Comparison of ENCODE assay signal across 8 cellular contexts in the genomic region with DNA sequence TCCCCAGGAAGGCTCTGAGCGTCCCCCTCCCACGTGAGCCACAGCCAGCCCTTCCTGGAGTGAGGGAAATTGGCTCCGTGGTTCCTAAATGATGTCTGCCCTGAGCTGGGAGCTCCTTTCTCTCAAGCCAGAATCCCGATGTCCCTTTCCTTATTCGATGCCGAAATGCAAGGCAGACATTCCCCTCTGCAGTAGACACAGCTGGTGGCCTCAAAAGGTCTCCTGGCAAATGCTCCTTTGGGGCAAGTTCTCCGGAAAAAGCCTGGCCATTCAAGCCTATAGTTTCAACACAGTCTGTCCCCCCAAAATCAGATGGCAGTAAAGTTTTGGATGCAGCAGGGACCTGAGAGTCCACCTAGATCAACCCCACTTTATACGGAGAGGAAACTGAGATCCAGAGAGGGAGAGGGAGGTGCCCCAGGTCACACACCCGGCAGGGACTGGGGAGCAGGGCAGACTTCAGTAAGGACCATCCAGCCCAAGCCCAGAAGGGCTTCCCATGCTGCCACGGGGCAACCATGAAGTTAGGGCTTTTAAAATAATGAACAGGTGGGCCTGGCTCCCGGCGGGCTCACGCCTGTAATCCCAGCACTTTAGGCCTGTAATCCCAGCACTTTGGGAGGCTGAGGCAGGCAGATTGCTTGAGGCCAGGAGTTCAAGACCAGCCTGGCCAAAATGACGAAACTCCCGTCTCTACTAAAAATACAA.
DNase-seq lines count a peak whose midpoint lies in the region; ATAC-seq, FAIRE-seq and TF ChIP-seq lines count a peak whose summit lies in the region.

No MANE protein-coding gene starts in this region.

- no peaks in the 10 kb centered on the region for H3K9me3 Mint-ChIP-seq in stimulated activated naive CD8-positive, alpha-beta T cell treated with anti-CD3 and anti-CD28 coated beads, Interleukin-15, Interleukin-2, amounts not matched to agents 100 ng/mL and 50 ng/mL, for 24 hours
- no peaks in the 10 kb centered on the region for H3K9me3 Mint-ChIP-seq in activated naive CD8-positive, alpha-beta T cell treated with anti-CD3 and anti-CD28 coated beads, Interleukin-2, amount 10 ng/mL, durations not matched to agents 7 days and 5 days

- in situ Hi-C loops in HepG2 (cut with HindIII; ENCODE audit: extremely low pct_ligation_motif_present, low pct_unique_long_range_greater_than_20kb): no loop called here

- FAIRE-seq in HepG2 (lab: Jason Lieb, UNC) (no peak), small intestine (lab: Jason Lieb, UNC) (no peak)

- peak overlapping the region; percentile 70 for H3K27ac Mint-ChIP-seq in stimulated activated naive CD8-positive, alpha-beta T cell treated with anti-CD3 and anti-CD28 coated beads, Interleukin-15, Interleukin-2, amounts not matched to agents 100 ng/mL and 50 ng/mL, for 24 hours
- H3K27ac Mint-ChIP-seq in activated naive CD8-positive, alpha-beta T cell treated with anti-CD3 and anti-CD28 coated beads, Interleukin-2, amount 10 ng/mL, durations not matched to agents 7 days and 5 days: no peak overlapping the region

- no TSS peak for BruUV-seq in HepG2 (replicated peaks; lab: Mats Ljungman, UMichigan)

- no peak for TF ChIP-seq CTCF in HepG2 (CRISPR knock-in tag; IDR thresholded peaks at IDR 0.05)
- TF ChIP-seq CTCF in tibial nerve (IDR thresholded peaks at IDR 0.05): no peak

- CTCF ChIA-PET in HepG2 (lab: Yijun Ruan, JAX; ENCODE audit: low intra/inter-chr PET ratio, low total read pairs): no interaction called here

- TF ChIP-seq EP300 in HepG2 (IDR thresholded peaks at IDR 0.05; ENCODE audit: low read depth in 2 of 2, low read length in 2 of 2): no peak
- TF ChIP-seq EP300 in HepG2 (CRISPR knock-in tag; IDR thresholded peaks at IDR 0.05; ENCODE audit: borderline replicate concordance): no peak
- TF ChIP-seq EP300 in tibial nerve (IDR thresholded peaks at IDR 0.05): no peak

- H3K9me3 ChIP-seq in HepG2 (ENCODE audit: low read length): peaks cover 8% of the 10 kb centered on the region
- H3K9me3 ChIP-seq in tibial nerve: peaks cover 0 to 11% (median 0%) of the 10 kb centered on the region in 4 donors
- H3K9me3 ChIP-seq in small intestine (ENCODE audit: control insufficient read depth, low read depth): no peaks in the 10 kb centered on the region

- ATAC-seq in stimulated activated naive CD8-positive, alpha-beta T cell treated with anti-CD3 and anti-CD28 coated beads, Interleukin-15, Interleukin-2, amounts not matched to agents 100 U/mL and 50 U/mL, for 24 hours: no peak
- ATAC-seq in activated naive CD8-positive, alpha-beta T cell treated with anti-CD3 and anti-CD28 coated beads, Interleukin-2, amount 10 ng/mL, durations not matched to agents 7 days and 5 days (ENCODE audit: low read depth): no peak
- ATAC-seq in HepG2 (peak; percentile 16), HG03439 (IDR thresholded peaks at IDR 0.05; ENCODE audit: unreplicated experiment) (no peak), HG03469 (IDR thresholded peaks at IDR 0.05; ENCODE audit: unreplicated experiment) (no peak)

- H3K4me1 ChIP-seq in HepG2 (ENCODE audit: insufficient read depth, low read length): peaks cover 15% of the 10 kb centered on the region
- peaks cover 0 to 29% (median 11%) of the 10 kb centered on the region in 4 donors for H3K4me1 ChIP-seq in tibial nerve
- no peaks in the 10 kb centered on the region for H3K4me1 ChIP-seq in small intestine (ENCODE audit: control insufficient read depth in 2 of 2, insufficient read depth in 1 of 2, low read depth in 1 of 2, low read length in 1 of 2)

- no peaks in the 10 kb centered on the region for H3K27me3 Mint-ChIP-seq in stimulated activated naive CD8-positive, alpha-beta T cell treated with anti-CD3 and anti-CD28 coated beads, Interleukin-15, Interleukin-2, amounts not matched to agents 100 ng/mL and 50 ng/mL, for 24 hours
- peaks cover 20% of the 10 kb centered on the region for H3K27me3 Mint-ChIP-seq in activated naive CD8-positive, alpha-beta T cell treated with anti-CD3 and anti-CD28 coated beads, Interleukin-2, amount 10 ng/mL, durations not matched to agents 7 days and 5 days

- intact Hi-C loops in HepG2 (cut with micrococcal nuclease; ENCODE audit: unreplicated experiment): loop anchor here (5.0 to 10.0 kb wide), 2 partner anchors 47 to 115 kb away; no protein-coding TSS in a partner anchor

- H3K4me3 ChIP-seq in HepG2 (replicated peaks in 1 of 3; ENCODE audit: insufficient read depth in 1 of 3, low read depth in 2 of 3, low read length in 3 of 3) (peak overlapping the region; percentile 56 to 76 (median 67); a peak in 5 of 6 replicates), tibial nerve (peak overlapping the region; percentile 56 to 65 (median 60)), small intestine (ENCODE audit: low read depth in 1 of 2, low read length in 2 of 2) (peak overlapping the region in 1 of 2 donors; percentile 65)

- TF ChIP-seq RAD21 in HepG2 (CRISPR knock-in tag; IDR thresholded peaks at IDR 0.05): no peak

- no peak for TF ChIP-seq POLR2A in HepG2 (IDR thresholded peaks at IDR 0.05; ENCODE audit: insufficient read depth in 1 of 2, low read depth in 2 of 2, low read length in 2 of 2)
- no peak for TF ChIP-seq POLR2A in tibial nerve (IDR thresholded peaks at IDR 0.05)

- H3K36me3 Mint-ChIP-seq in stimulated activated naive CD8-positive, alpha-beta T cell treated with anti-CD3 and anti-CD28 coated beads, Interleukin-15, Interleukin-2, amounts not matched to agents 100 ng/mL and 50 ng/mL, for 24 hours (ENCODE audit: low read depth): no peaks in the 10 kb centered on the region
- peaks cover 1% of the 10 kb centered on the region for H3K36me3 Mint-ChIP-seq in activated naive CD8-positive, alpha-beta T cell treated with anti-CD3 and anti-CD28 coated beads, Interleukin-2, amount 10 ng/mL, durations not matched to agents 7 days and 5 days

- peak overlapping the region; percentile 81 for H3K4me3 Mint-ChIP-seq in stimulated activated naive CD8-positive, alpha-beta T cell treated with anti-CD3 and anti-CD28 coated beads, Interleukin-15, Interleukin-2, amounts not matched to agents 100 ng/mL and 50 ng/mL, for 24 hours
- peak overlapping the region; percentile 79 for H3K4me3 Mint-ChIP-seq in activated naive CD8-positive, alpha-beta T cell treated with anti-CD3 and anti-CD28 coated beads, Interleukin-2, amount 10 ng/mL, durations not matched to agents 7 days and 5 days

- no peak overlapping the region for H2AFZ ChIP-seq in HepG2 (ENCODE audit: low read length)

- 27% methylated on average over 5 of the region's 15 CpGs for WGBS in HepG2 (ENCODE audit: low lambda C conversion rate)
- WGBS in tibial nerve, 2 donors: 38 to 40% methylated on average over 14 to 15 of the region's 15 CpGs
- WGBS in small intestine, 3 donors: 39 to 50% (median 42%) methylated on average over 15 of the region's 15 CpGs

- H3K36me3 ChIP-seq in HepG2 (replicated peaks in 1 of 2; ENCODE audit: control insufficient read depth in 1 of 2, insufficient read depth in 2 of 2, low read length in 2 of 2) (no peaks in the 10 kb centered on the region), tibial nerve (peaks cover 0 to 12% (median 0%) of the 10 kb centered on the region in 3 donors), small intestine (ENCODE audit: control insufficient read depth in 2 of 2, insufficient read depth in 2 of 2, low read length in 2 of 2) (no peaks in the 10 kb centered on the region)

- peaks cover 8% of the 10 kb centered on the region for H3K4me1 Mint-ChIP-seq in stimulated activated naive CD8-positive, alpha-beta T cell treated with anti-CD3 and anti-CD28 coated beads, Interleukin-15, Interleukin-2, amounts not matched to agents 100 ng/mL and 50 ng/mL, for 24 hours (ENCODE audit: low read depth)
- H3K4me1 Mint-ChIP-seq in activated naive CD8-positive, alpha-beta T cell treated with anti-CD3 and anti-CD28 coated beads, Interleukin-2, amount 10 ng/mL, durations not matched to agents 7 days and 5 days: peaks cover 4% of the 10 kb centered on the region

- H3K79me2 ChIP-seq in HepG2 (ENCODE audit: insufficient read depth, low read length): no peaks in the 10 kb centered on the region

- H3K27ac ChIP-seq in HepG2 (ENCODE audit: extremely low read length, insufficient read depth, low read length): no peak overlapping the region
- peak overlapping the region; percentile 7 to 83 (median 63) for H3K27ac ChIP-seq in tibial nerve
- H3K27ac ChIP-seq in small intestine (ENCODE audit: low read depth in 1 of 2, low read length in 1 of 2): no peak overlapping the region

- no peaks in the 10 kb centered on the region for H3K27me3 ChIP-seq in HepG2 (ENCODE audit: control insufficient read depth in 1 of 2, insufficient read depth in 2 of 2, low read length in 2 of 2)
- H3K27me3 ChIP-seq in tibial nerve: no peaks in the 10 kb centered on the region
- no peaks in the 10 kb centered on the region for H3K27me3 ChIP-seq in small intestine (ENCODE audit: control insufficient read depth in 2 of 2, insufficient read depth in 2 of 2, low read length in 2 of 2)

- peak overlapping the region; percentile 59; the same call in 1 of the 2 replicates for H3K9ac ChIP-seq in HepG2 (ENCODE audit: insufficient read depth, low read depth, low read length)

- no peak for DNase-seq in stimulated activated naive CD8-positive, alpha-beta T cell treated with anti-CD3 and anti-CD28 coated beads, Interleukin-15, Interleukin-2, amounts not matched to agents 100 U/mL and 50 U/mL, for 24 hours
- DNase-seq in activated naive CD8-positive, alpha-beta T cell treated with anti-CD3 and anti-CD28 coated beads, Interleukin-2, amount 10 ng/mL, durations not matched to agents 7 days and 5 days: no peak
- DNase-seq in HepG2 (ENCODE audit: low spot score): no peak
- no peak for DNase-seq in tibial nerve (ENCODE audit: low spot score in 2 of 2)
- DNase-seq in small intestine: no peak

- H3K4me2 ChIP-seq in HepG2 (ENCODE audit: low read depth, low read length): peak overlapping the region; percentile 70

- no peaks in the 10 kb centered on the region for H4K20me1 ChIP-seq in HepG2 (ENCODE audit: insufficient read depth, low read length)

- POLR2A ChIA-PET in activated naive CD8-positive, alpha-beta T cell treated with anti-CD3 and anti-CD28 coated beads, Interleukin-2, amount 10 ng/mL, durations not matched to agents 7 days and 5 days (lab: Charles Lee): no interaction called here
- POLR2A ChIA-PET in HepG2 (lab: Yijun Ruan, JAX): interaction anchor here (1.0 kb wide), 1 partner anchor 28 kb away, joined by 3 read pairs; no protein-coding TSS in a partner anchor

Comparison
In these comparisons a context has a peak if more than half of its experiments do, and no peak if none do; other contexts are left out.
1. H3K27ac ChIP-seq: peak in tibial nerve (4 of 4); none in HepG2 (single experiment) and small intestine (0 of 2).